ENCODE assay signal across 8 cellular contexts in the genomic region with DNA sequence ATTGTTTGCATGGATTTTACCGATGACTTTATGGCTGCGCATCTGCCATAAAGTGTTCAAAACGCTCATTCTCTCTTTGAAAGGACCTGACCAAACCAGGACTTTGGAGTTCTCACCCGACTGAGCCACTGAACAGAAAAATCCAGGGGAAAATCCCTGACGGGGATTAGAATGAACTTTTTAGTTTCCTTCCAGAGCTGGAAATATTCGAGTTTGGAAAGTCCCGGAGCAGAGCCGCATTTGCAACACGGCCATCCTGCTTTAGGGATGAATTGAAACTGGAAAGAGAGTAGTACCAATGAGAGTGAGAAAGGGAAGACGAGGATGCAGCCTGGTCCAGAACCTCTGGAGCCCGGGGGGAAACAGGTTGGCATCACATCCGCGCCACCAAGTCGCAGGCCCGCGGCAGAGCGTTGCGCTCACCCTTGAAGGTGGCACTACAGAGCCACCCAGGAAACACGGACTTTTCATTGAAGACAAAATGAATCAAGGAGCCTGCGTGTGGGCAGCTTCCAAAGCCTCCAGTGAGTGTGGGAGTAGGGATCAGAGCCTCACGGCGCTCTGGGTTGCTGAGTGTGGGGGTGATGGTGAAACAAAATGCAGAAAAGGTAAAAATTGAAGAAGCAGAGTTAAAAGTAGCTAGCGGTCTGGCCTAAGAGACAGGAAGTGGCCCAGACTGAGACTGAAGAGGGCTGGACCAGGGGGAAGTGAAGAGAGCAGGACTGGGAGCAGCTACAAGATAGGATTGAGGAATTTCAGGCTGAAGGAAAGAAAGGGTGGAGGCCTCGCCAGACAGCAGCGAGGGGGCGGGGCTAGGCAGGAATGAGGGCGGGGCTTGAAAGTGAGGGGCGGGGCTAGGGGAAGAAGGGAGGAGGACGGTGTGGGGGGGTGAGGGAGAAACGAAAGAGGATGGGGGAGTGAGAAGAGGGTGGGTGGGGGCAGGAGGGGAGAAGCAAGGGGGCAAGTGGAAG. TPM values are rescaled to one million over a fixed set of nuclear protein-coding genes. Genes with fewer than 3 reads are reported as not detected.
A peak's percentile ranks its signal among the peaks of the same experiment; 100 is the strongest.
DNase-seq lines count a peak whose midpoint lies in the region; ATAC-seq, FAIRE-seq and TF ChIP-seq lines count a peak whose summit lies in the region.

No MANE protein-coding gene starts in this region.

- peak; percentile 82 for DNase-seq in GM23248
- peak; percentile 80 for DNase-seq in SK-MEL-5 (ENCODE audit: low read depth, low spot score)
- DNase-seq in activated naive CD8-positive, alpha-beta T cell treated with anti-CD3 and anti-CD28 coated beads for 36 hours = peak; percentile 46
- DNase-seq in head of caudate nucleus = peak; percentile 16 to 87 (median 66)
- peak in 5 of 6 donors; percentile 43 to 75 (median 51) for DNase-seq in pancreas

- H4K20me1 ChIP-seq in GM23248 (ENCODE audit: insufficient read depth) = no peaks in the 10 kb centered on the region; the same call in 1 of the 2 replicates

- peak overlapping the region; percentile 84 for H3K4me3 ChIP-seq in GM23248
- peak overlapping the region in 3 of 4 donors; percentile 4 to 95 (median 88) for H3K4me3 ChIP-seq in pancreas
- H3K4me3 ChIP-seq in thymus (ENCODE audit: low read length) = peak overlapping the region; percentile 94

- FAIRE-seq in pancreas (lab: Jason Lieb, UNC) = no peak

- WGBS in GM23248 (ENCODE audit: low coverage in 1 of 2, low lambda C conversion rate in 2 of 2, missing lambda C conversion rate in 2 of 2), 2 experiments = 1 to 4% methylated on average over 27 to 30 of the region's 30 CpGs
- WGBS in pancreas, 2 donors = 22 to 25% methylated on average over 30 of the region's 30 CpGs
- WGBS in thymus = 78% methylated on average over 30 of the region's 30 CpGs

- no peaks in the 10 kb centered on the region for H3K27me3 ChIP-seq in GM23248 (replicated peaks; ENCODE audit: insufficient read depth)
- H3K27me3 ChIP-seq in pancreas = no peaks in the 10 kb centered on the region
- H3K27me3 ChIP-seq in thymus (ENCODE audit: control insufficient read depth, insufficient read depth) = no peaks in the 10 kb centered on the region

- peaks cover 41% of the 10 kb centered on the region for H3K4me1 ChIP-seq in GM23248 (ENCODE audit: insufficient read depth)
- peaks cover 0 to 35% (median 31%) of the 10 kb centered on the region in 3 donors for H3K4me1 ChIP-seq in pancreas
- peaks cover 8% of the 10 kb centered on the region for H3K4me1 ChIP-seq in thymus (ENCODE audit: control insufficient read depth, insufficient read depth, low read length)

- ATAC-seq in pancreas (peak; percentile 18 to 65 (median 54)), GM19328 (IDR thresholded peaks at IDR 0.05; ENCODE audit: unreplicated experiment) (no peak), HG02759 (IDR thresholded peaks at IDR 0.05; ENCODE audit: unreplicated experiment) (no peak)

- H2AFZ ChIP-seq in GM23248 = peak overlapping the region; percentile 67

- H3K4me3 Mint-ChIP-seq in activated naive CD8-positive, alpha-beta T cell treated with anti-CD3 and anti-CD28 coated beads for 36 hours = peak overlapping the region; percentile 89

- H3K4me2 ChIP-seq in GM23248 (ENCODE audit: unreplicated experiment) = peak overlapping the region; percentile 89

- no peaks in the 10 kb centered on the region for H3K9me2 ChIP-seq in GM23248 (ENCODE audit: insufficient read depth)

- peak overlapping the region; percentile 91 for H3K27ac ChIP-seq in GM23248
- H3K27ac ChIP-seq in pancreas = peak overlapping the region; percentile 25 to 97 (median 82)
- peak overlapping the region; percentile 83 for H3K27ac ChIP-seq in thymus (ENCODE audit: low read depth)

- H3K27me3 Mint-ChIP-seq in activated naive CD8-positive, alpha-beta T cell treated with anti-CD3 and anti-CD28 coated beads for 36 hours = no peaks in the 10 kb centered on the region

- peaks cover 49% of the 10 kb centered on the region for H3K4me1 Mint-ChIP-seq in activated naive CD8-positive, alpha-beta T cell treated with anti-CD3 and anti-CD28 coated beads for 36 hours

- in situ Hi-C loops in GM23248 (cut with MboI) (loop anchor here (10.0 kb wide), 1 partner anchor 173 kb away; no protein-coding TSS in a partner anchor), SK-MEL-5 (cut with HindIII; ENCODE audit: low pct_unique_long_range_greater_than_20kb, low sequenced_read_pairs) (no loop called here)

- H3K79me2 ChIP-seq in GM23248 (ENCODE audit: insufficient read depth) = peaks cover 52% of the 10 kb centered on the region

- no peaks in the 10 kb centered on the region for H3K9me3 ChIP-seq in GM23248 (ENCODE audit: low read depth)
- no peaks in the 10 kb centered on the region for H3K9me3 ChIP-seq in pancreas
- H3K9me3 ChIP-seq in thymus (ENCODE audit: control insufficient read depth) = no peaks in the 10 kb centered on the region

- peak overlapping the region; percentile 90 for H3K27ac Mint-ChIP-seq in activated naive CD8-positive, alpha-beta T cell treated with anti-CD3 and anti-CD28 coated beads for 36 hours

- peaks cover 13% of the 10 kb centered on the region for H3K36me3 Mint-ChIP-seq in activated naive CD8-positive, alpha-beta T cell treated with anti-CD3 and anti-CD28 coated beads for 36 hours

- intact Hi-C loops in head of caudate nucleus (cut with DNase I) = loop anchor here (5.0 kb wide), 2 partner anchors 100 to 185 kb away; a partner anchor contains a TSS
- intact Hi-C loops in pancreas (cut with DNase I) = loop anchor here in 1 of 3 donors (10.0 kb wide), 2 partner anchors 87 to 173 kb away; no protein-coding TSS in a partner anchor

- TF ChIP-seq CTCF in pancreas (IDR thresholded peaks at IDR 0.05) = no peak

- peaks cover 6% of the 10 kb centered on the region for H3K9me3 Mint-ChIP-seq in activated naive CD8-positive, alpha-beta T cell treated with anti-CD3 and anti-CD28 coated beads for 36 hours

- peaks cover 45% of the 10 kb centered on the region for H3F3A ChIP-seq in GM23248 (ENCODE audit: insufficient read depth)

- peak overlapping the region; percentile 87 for H3K9ac ChIP-seq in GM23248

- H3K36me3 ChIP-seq in GM23248 (ENCODE audit: low read depth) (no peaks in the 10 kb centered on the region), pancreas (no peaks in the 10 kb centered on the region), thymus (ENCODE audit: control insufficient read depth, insufficient read depth) (no peaks in the 10 kb centered on the region)

RNA-seq across cellular contexts. Expression of a gene that starts 1.9 kb away (rescaled TPM):
- total RNA-seq in GM23248 (2014; rRNA removed; shearing (Covaris generic)) = 19.1 and 21.1 TPM in 2 replicates
- polyA plus RNA-seq in GM23248 (2016; fragmentation: Nextera tagmentation; extraction: Ambion mirVana) (6.6 and 6.8 TPM in 2 replicates), pancreas (10 to 100 TPM in 1 of 2 donors, 1 to 10 TPM in 1; 7.6 to 14.7 TPM), thymus (6.2 TPM)
- 40.8 and 42.1 TPM in 2 replicates for total RNA-seq in SK-MEL-5 (2014; rRNA removed; shearing (Covaris generic))
- 26.2 and 32.8 TPM in 2 replicates for polyA plus RNA-seq in SK-MEL-5 (2015; cell fraction: cytosol; rRNA removed)
- 22.9 and 34.2 TPM in 2 replicates for polyA plus RNA-seq in SK-MEL-5 (2015; cell fraction: nucleus; rRNA removed)
- 10 to 100 TPM; 12.3 TPM for total RNA-seq in activated naive CD8-positive, alpha-beta T cell treated with anti-CD3 and anti-CD28 coated beads for 36 hours
- 10 to 100 TPM in 5 of 6 donors, 1 to 10 TPM in 1; 9.0 to 22.7 (median 15.7) TPM for total RNA-seq in pancreas

Comparison
In these comparisons a context has a peak if more than half of its experiments do, and no peak if none do; other contexts are left out.
1. ATAC-seq: peak in pancreas (4 of 4); none in GM19328 (single experiment) and HG02759 (single experiment).
2. Peak in every context shown above with its lines, with median percentiles within 50 percentile points of each other: DNase-seq, H3K27ac ChIP-seq and H3K4me3 ChIP-seq.